In the genomic region with DNA sequence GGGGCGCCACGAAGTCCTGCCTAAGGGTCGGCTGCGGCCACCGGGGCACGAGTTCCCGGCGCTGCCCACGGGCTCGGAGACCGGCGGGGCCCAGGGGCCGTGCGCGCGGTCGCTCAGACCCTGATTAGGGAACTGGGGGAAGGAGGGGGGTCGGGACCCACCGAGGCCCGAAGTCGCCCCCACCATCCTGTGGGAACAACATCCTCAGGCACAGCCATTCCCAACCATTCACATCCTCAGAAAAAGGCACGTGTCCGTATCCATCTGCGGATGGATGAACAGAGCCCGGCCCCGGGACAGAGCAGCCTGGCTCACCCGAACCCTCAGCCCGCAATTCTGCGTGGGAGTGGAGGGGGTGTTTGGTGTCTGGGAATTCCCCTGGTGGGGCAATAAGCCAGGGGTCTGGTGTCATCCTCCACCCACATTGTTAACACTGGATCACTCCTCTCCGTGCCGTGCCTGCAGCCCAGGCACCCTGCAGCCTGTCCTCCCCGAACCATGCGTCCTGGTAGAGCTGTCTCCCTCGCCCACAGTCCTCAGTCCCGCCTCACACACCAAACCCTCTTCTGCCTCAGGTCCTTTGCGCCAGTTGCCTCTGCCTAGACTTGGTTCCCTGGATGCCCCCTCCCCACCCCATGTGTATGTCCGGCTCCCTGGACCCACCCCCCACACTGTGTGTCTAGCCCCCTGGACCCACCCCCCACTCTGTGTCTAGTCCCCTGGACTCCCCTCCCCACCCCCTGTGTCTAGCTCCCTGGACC, we compare ENCODE assay signal across 8 cellular contexts. TPM values are rescaled to one million over a fixed set of nuclear protein-coding genes. Genes with fewer than 3 reads are reported as not detected.
DNase-seq lines count a peak whose midpoint lies in the region; ATAC-seq, FAIRE-seq and TF ChIP-seq lines count a peak whose summit lies in the region.

No MANE protein-coding gene starts in this region.

- H3K4me3 ChIP-seq in AG09309 (ENCODE audit: control insufficient read depth, low read depth, low read length) (peak overlapping the region; percentile 60), bronchial epithelial cell (ENCODE audit: low read depth, low read length) (peak overlapping the region; percentile 75), smooth muscle cell (peak overlapping the region; percentile 97)

- TF ChIP-seq CTCF in AG09309 (IDR thresholded peaks at IDR 0.05; ENCODE audit: control insufficient read depth, insufficient read depth, low read depth, low read length, missing control alignments) (no peak), bronchial epithelial cell (IDR thresholded peaks at IDR 0.05; ENCODE audit: insufficient read depth, low read length, severe bottlenecking) (no peak), smooth muscle cell (IDR thresholded peaks at IDR 0.05; ENCODE audit: borderline replicate concordance, insufficient read depth, poor library complexity, severe bottlenecking) (no peak)

- H3K4me1 ChIP-seq in smooth muscle cell (ENCODE audit: low read depth), result peaks cover 18% of the 10 kb centered on the region

- no peaks in the 10 kb centered on the region for H4K20me1 ChIP-seq in smooth muscle cell (ENCODE audit: low read depth)

- H3K36me3 ChIP-seq in bronchial epithelial cell (ENCODE audit: control insufficient read depth, insufficient read depth, low read length), result no peaks in the 10 kb centered on the region
- no peaks in the 10 kb centered on the region for H3K36me3 ChIP-seq in smooth muscle cell (ENCODE audit: low read depth)

- H2AFZ ChIP-seq in smooth muscle cell (ENCODE audit: low read depth), result peak overlapping the region; percentile 80

- no peak for DNase-seq in AG09309 (ENCODE audit: low read depth)
- peak in 3 of 5 experiments; percentile 49 to 80 (median 67) for DNase-seq in T-helper 2 cell
- peak; percentile 41 for DNase-seq in bronchial epithelial cell (ENCODE audit: low read depth)
- peak; percentile 85 for DNase-seq in iris pigment epithelial cell (ENCODE audit: low read depth)
- peak; percentile 52 for DNase-seq in smooth muscle cell (lab: John Stamatoyannopoulos, UW; ENCODE audit: unreplicated experiment)
- no peak for DNase-seq in GM19240 (ENCODE audit: insufficient read length, low spot score)

- peaks cover 4 to 27% (median 21%) of the 10 kb centered on the region in 3 donors for H3K4me1 Mint-ChIP-seq in IgD-negative memory B cell

- peak overlapping the region; percentile 83 to 95 (median 91) for H3K27ac Mint-ChIP-seq in IgD-negative memory B cell

- H3K9ac ChIP-seq in smooth muscle cell (ENCODE audit: low read depth), result peak overlapping the region; percentile 97

- ATAC-seq in GM18867 (IDR thresholded peaks at IDR 0.05; ENCODE audit: unreplicated experiment), result peak; percentile 7

- H3K36me3 Mint-ChIP-seq in IgD-negative memory B cell, result no peaks in the 10 kb centered on the region

- FAIRE-seq in bronchial epithelial cell (lab: Jason Lieb, UNC), result no peak

- H3K27me3 Mint-ChIP-seq in IgD-negative memory B cell, result no peaks in the 10 kb centered on the region

- no peaks in the 10 kb centered on the region for H3K9me3 Mint-ChIP-seq in IgD-negative memory B cell

- H3K27me3 ChIP-seq in bronchial epithelial cell (ENCODE audit: control insufficient read depth, insufficient read depth, low read length), result no peaks in the 10 kb centered on the region
- H3K27me3 ChIP-seq in smooth muscle cell (ENCODE audit: low read depth), result no peaks in the 10 kb centered on the region

- H3K9me3 ChIP-seq in smooth muscle cell (replicated peaks; ENCODE audit: low read depth), result no peaks in the 10 kb centered on the region

- peaks cover 8% of the 10 kb centered on the region for H3F3A ChIP-seq in smooth muscle cell (ENCODE audit: low read depth)

- WGBS in smooth muscle cell (ENCODE audit: low lambda C conversion rate), result 2% methylated on average over 28 of the region's 37 CpGs

- H3K4me2 ChIP-seq in smooth muscle cell, result peak overlapping the region; percentile 98

- peak overlapping the region; percentile 97 for H3K27ac ChIP-seq in smooth muscle cell (ENCODE audit: low read depth)

- peak overlapping the region; percentile 83 to 86 (median 84) for H3K4me3 Mint-ChIP-seq in IgD-negative memory B cell

- peaks cover 20% of the 10 kb centered on the region for H3K79me2 ChIP-seq in smooth muscle cell (ENCODE audit: low read depth)

RNA-seq across cellular contexts. Expression of a gene that starts 0.8 kb away (rescaled TPM):
- 34.1 TPM for polyA plus RNA-seq in IgD-negative memory B cell
- total RNA-seq in bronchial epithelial cell, result 8.1 and 10.8 TPM in 2 replicates
- 11.4 and 18.3 TPM in 2 replicates for total RNA-seq in smooth muscle cell
- 23.1 and 34.6 TPM in 2 replicates for polyA plus RNA-seq in smooth muscle cell

RNA-seq across cellular contexts. Expression of a gene that starts 15.4 kb away (rescaled TPM):
- polyA plus RNA-seq in IgD-negative memory B cell, result 3.7 TPM
- 162 and 205 TPM in 2 replicates for total RNA-seq in bronchial epithelial cell
- total RNA-seq in smooth muscle cell, result 151 and 180 TPM in 2 replicates
- polyA plus RNA-seq in smooth muscle cell, result 83.3 and 96.1 TPM in 2 replicates

Comparison
In these comparisons a context has a peak if more than half of its experiments do, and no peak if none do; other contexts are left out.
1. DNase-seq: peak in T-helper 2 cell (3 of 5), bronchial epithelial cell (single experiment), iris pigment epithelial cell (single experiment) and smooth muscle cell (single experiment); none in AG09309 (single experiment) and GM19240 (single experiment).
2. Peak in every context shown above with its lines, with median percentiles within 50 percentile points of each other: H3K4me3 ChIP-seq.